8 cellular contexts compared by ENCODE assay signal in genomic region chr6:149964243-149965190, GRCh38. TPM values are rescaled to one million over a fixed set of nuclear protein-coding genes. Genes with fewer than 3 reads are reported as not detected.
DNase-seq lines count a peak whose midpoint lies in the region; ATAC-seq and TF ChIP-seq lines count a peak whose summit lies in the region.

No MANE protein-coding gene starts in this region.

- DNase-seq in AG10803 (ENCODE audit: low read depth) (peak; percentile 28), globus pallidus (ENCODE audit: low spot score) (no peak), HPDE6-E6E7 (ENCODE audit: extremely low spot score) (no peak)
- DNase-seq in activated naive CD8-positive, alpha-beta T cell treated with anti-CD3 and anti-CD28 coated beads for 36 hours, result peak; percentile 29

- H3K27me3 ChIP-seq in HUES64 (ENCODE audit: insufficient read depth, low read length), result peaks cover 99% of the 10 kb centered on the region
- peaks cover 100% of the 10 kb centered on the region for H3K27me3 ChIP-seq in iPS-20b (ENCODE audit: insufficient read depth, low read length)

- ATAC-seq in stimulated activated memory B cell treated with anti-CD40 and anti-IgM and Interleukin-4, amounts not matched to agents 10 μg/mL and 1 μg/mL and 100 μg/mL, for 72 hours, result no peak
- ATAC-seq in HG02870 (IDR thresholded peaks at IDR 0.05; ENCODE audit: unreplicated experiment), result no peak

- no peak for TF ChIP-seq CTCF in AG10803 (conservative IDR thresholded peaks at IDR 0.05; ENCODE audit: low read length)

- H3K27ac ChIP-seq in HUES64 (ENCODE audit: low read depth, low read length) (no peak overlapping the region), iPS-20b (ENCODE audit: low read length) (no peak overlapping the region)

- H3K4me3 Mint-ChIP-seq in activated naive CD8-positive, alpha-beta T cell treated with anti-CD3 and anti-CD28 coated beads for 36 hours, result peak overlapping the region; percentile 83
- H3K4me3 Mint-ChIP-seq in stimulated activated memory B cell treated with anti-CD40 and anti-IgM and Interleukin-4, amounts not matched to agents 10 μg/mL and 1 μg/mL and 100 μg/mL, for 72 hours, result peak overlapping the region; percentile 83

- peaks cover 11% of the 10 kb centered on the region for H3K36me3 Mint-ChIP-seq in activated naive CD8-positive, alpha-beta T cell treated with anti-CD3 and anti-CD28 coated beads for 36 hours
- H3K36me3 Mint-ChIP-seq in stimulated activated memory B cell treated with anti-CD40 and anti-IgM and Interleukin-4, amounts not matched to agents 10 μg/mL and 1 μg/mL and 100 μg/mL, for 72 hours, result peaks cover 7% of the 10 kb centered on the region

- 1% methylated on average over 115 of the region's 115 CpGs for WGBS in HUES64

- H3K4me3 ChIP-seq in AG10803 (ENCODE audit: low read length), result peak overlapping the region; percentile 67
- peak overlapping the region; percentile 83 for H3K4me3 ChIP-seq in HUES64 (ENCODE audit: low read length)
- H3K4me3 ChIP-seq in iPS-20b (ENCODE audit: low read length), result peak overlapping the region; percentile 83

- peaks cover 97% of the 10 kb centered on the region for H3K27me3 Mint-ChIP-seq in activated naive CD8-positive, alpha-beta T cell treated with anti-CD3 and anti-CD28 coated beads for 36 hours
- H3K27me3 Mint-ChIP-seq in stimulated activated memory B cell treated with anti-CD40 and anti-IgM and Interleukin-4, amounts not matched to agents 10 μg/mL and 1 μg/mL and 100 μg/mL, for 72 hours, result peaks cover 90% of the 10 kb centered on the region

- H3K27ac Mint-ChIP-seq in activated naive CD8-positive, alpha-beta T cell treated with anti-CD3 and anti-CD28 coated beads for 36 hours, result peak overlapping the region; percentile 81
- peak overlapping the region; percentile 81 for H3K27ac Mint-ChIP-seq in stimulated activated memory B cell treated with anti-CD40 and anti-IgM and Interleukin-4, amounts not matched to agents 10 μg/mL and 1 μg/mL and 100 μg/mL, for 72 hours

- H3K9ac ChIP-seq in HUES64 (ENCODE audit: low read depth, low read length) (peak overlapping the region; percentile 21; the same call in 1 of the 2 replicates), iPS-20b (ENCODE audit: low read depth, low read length) (no peak overlapping the region)

- H3K9me3 ChIP-seq in HUES64 (ENCODE audit: insufficient read depth, low read depth, low read length) (no peaks in the 10 kb centered on the region), iPS-20b (ENCODE audit: insufficient read depth, low read depth, low read length) (no peaks in the 10 kb centered on the region; the same call in 1 of the 2 replicates)

- H3K9me3 Mint-ChIP-seq in activated naive CD8-positive, alpha-beta T cell treated with anti-CD3 and anti-CD28 coated beads for 36 hours, result no peaks in the 10 kb centered on the region
- no peaks in the 10 kb centered on the region for H3K9me3 Mint-ChIP-seq in stimulated activated memory B cell treated with anti-CD40 and anti-IgM and Interleukin-4, amounts not matched to agents 10 μg/mL and 1 μg/mL and 100 μg/mL, for 72 hours

- no peaks in the 10 kb centered on the region for H3K36me3 ChIP-seq in HUES64 (ENCODE audit: insufficient read depth, low read length)
- H3K36me3 ChIP-seq in iPS-20b (ENCODE audit: insufficient read depth, low read depth, low read length), result no peaks in the 10 kb centered on the region

- 0 out of 2 replicates have a peak, but pooled peaks cover 5% of the 10 kb centered on the region for H3K4me1 ChIP-seq in HUES64 (ENCODE audit: insufficient read depth, low read length)
- H3K4me1 ChIP-seq in iPS-20b (ENCODE audit: insufficient read depth, low read length), result 0 out of 2 replicates have a peak, but pooled peaks cover 3% of the 10 kb centered on the region

- peaks cover 21% of the 10 kb centered on the region for H3K4me1 Mint-ChIP-seq in activated naive CD8-positive, alpha-beta T cell treated with anti-CD3 and anti-CD28 coated beads for 36 hours
- H3K4me1 Mint-ChIP-seq in stimulated activated memory B cell treated with anti-CD40 and anti-IgM and Interleukin-4, amounts not matched to agents 10 μg/mL and 1 μg/mL and 100 μg/mL, for 72 hours, result peaks cover 44% of the 10 kb centered on the region

RNA-seq across cellular contexts. Expression of gene ULBP1, which starts 0.8 kb away (rescaled TPM):
- 0.20 TPM for polyA plus RNA-seq in HUES64 (2013, experiment 1 of 2)
- polyA plus RNA-seq in HUES64 (2013, experiment 2 of 2), result 0.76 TPM
- 1 to 10 TPM; 2.8 to 2.9 TPM for total RNA-seq in activated naive CD8-positive, alpha-beta T cell treated with anti-CD3 and anti-CD28 coated beads for 36 hours

RNA-seq across cellular contexts. Expression of gene ULBP2, which starts 22.7 kb away (rescaled TPM):
- polyA plus RNA-seq in HUES64 (2013, experiment 1 of 2), result not detected
- not detected for polyA plus RNA-seq in HUES64 (2013, experiment 2 of 2)
- under 1 TPM; 0.43 to 0.62 TPM for total RNA-seq in activated naive CD8-positive, alpha-beta T cell treated with anti-CD3 and anti-CD28 coated beads for 36 hours

RNA-seq across cellular contexts. Expression of gene RAET1G, which starts 41.6 kb away (rescaled TPM):
- polyA plus RNA-seq in HUES64 (2013, experiment 1 of 2), result not detected
- polyA plus RNA-seq in HUES64 (2013, experiment 2 of 2), result not detected
- not detected for total RNA-seq in activated naive CD8-positive, alpha-beta T cell treated with anti-CD3 and anti-CD28 coated beads for 36 hours

Comparison
In these comparisons a context has a peak if more than half of its experiments do, and no peak if none do; other contexts are left out.
1. DNase-seq: peak in AG10803 (single experiment) and activated naive CD8-positive, alpha-beta T cell treated with anti-CD3 and anti-CD28 coated beads for 36 hours (single experiment); none in globus pallidus (single experiment) and HPDE6-E6E7 (single experiment).
2. Peak in every context shown above with its lines, with median percentiles within 50 percentile points of each other: H3K4me3 ChIP-seq.